ENCODE assay signal across 8 cellular contexts in genomic region chr10:86399879-86400704, GRCh38. TPM values are rescaled to one million over a fixed set of nuclear protein-coding genes. Genes with fewer than 3 reads are reported as not detected.
DNase-seq lines count a peak whose midpoint lies in the region; ATAC-seq and TF ChIP-seq lines count a peak whose summit lies in the region.

No MANE protein-coding gene starts in this region.

- peak overlapping the region; percentile 78 for H3K9ac ChIP-seq in GM23248
- peak overlapping the region; percentile 80 for H3K9ac ChIP-seq in Karpas-422 (ENCODE audit: low read length)
- peak overlapping the region; percentile 44 for H3K9ac ChIP-seq in fibroblast of lung (ENCODE audit: insufficient read depth, low read length)

- H3K9me2 ChIP-seq in GM23248 (ENCODE audit: insufficient read depth), result no peaks in the 10 kb centered on the region
- H3K9me2 ChIP-seq in Karpas-422 (replicated peaks; ENCODE audit: insufficient read depth, low read length), result no peaks in the 10 kb centered on the region

- H3K4me1 ChIP-seq in GM23248 (ENCODE audit: insufficient read depth), result peaks cover 14% of the 10 kb centered on the region
- peaks cover 25% of the 10 kb centered on the region for H3K4me1 ChIP-seq in Karpas-422 (ENCODE audit: low read length)
- peaks cover 0 to 27% (median 5%) of the 10 kb centered on the region in 4 donors for H3K4me1 ChIP-seq in Peyer's patch
- peaks cover 11% of the 10 kb centered on the region for H3K4me1 ChIP-seq in fibroblast of lung (ENCODE audit: control insufficient read depth, extremely low read depth, insufficient read depth, low read length)
- H3K4me1 ChIP-seq in naive thymus-derived CD4-positive, alpha-beta T cell (ENCODE audit: control insufficient read depth in 2 of 2, insufficient read depth in 2 of 2, low read length in 2 of 2), result peaks cover 0 to 10% of the 10 kb centered on the region in 2 donors

- H3K27ac ChIP-seq in GM23248, result peak overlapping the region; percentile 71
- peak overlapping the region; percentile 71 for H3K27ac ChIP-seq in Karpas-422 (ENCODE audit: low read length)
- peak overlapping the region; percentile 79 to 98 (median 89) for H3K27ac ChIP-seq in Peyer's patch
- H3K27ac ChIP-seq in fibroblast of lung (ENCODE audit: insufficient read depth, low read length), result peak overlapping the region; percentile 37
- peak overlapping the region; percentile 76 for H3K27ac ChIP-seq in naive thymus-derived CD4-positive, alpha-beta T cell (ENCODE audit: low read depth, low read length)

- H3K9me3 Mint-ChIP-seq in naive thymus-derived CD4-positive, alpha-beta T cell, result peaks cover 0 to 2% (median 0%) of the 10 kb centered on the region in 11 donors
- no peaks in the 10 kb centered on the region for H3K9me3 Mint-ChIP-seq in stimulated activated memory B cell treated with anti-CD40 and anti-IgM and Interleukin-4, amounts not matched to agents 10 μg/mL and 1 μg/mL and 100 μg/mL, for 72 hours

- H3K36me3 ChIP-seq in GM23248 (ENCODE audit: low read depth) (no peaks in the 10 kb centered on the region), Karpas-422 (ENCODE audit: insufficient read depth, low read length) (no peaks in the 10 kb centered on the region), Peyer's patch (no peaks in the 10 kb centered on the region), fibroblast of lung (ENCODE audit: control insufficient read depth, insufficient read depth, low read length) (no peaks in the 10 kb centered on the region)
- peaks cover 0 to 7% (median 0%) of the 10 kb centered on the region in 3 experiments for H3K36me3 ChIP-seq in naive thymus-derived CD4-positive, alpha-beta T cell (ENCODE audit: control insufficient read depth in 2 of 3, insufficient read depth in 3 of 3, low read length in 3 of 3)

- H3K4me1 Mint-ChIP-seq in naive thymus-derived CD4-positive, alpha-beta T cell, result peaks cover 5 to 28% (median 23%) of the 10 kb centered on the region in 7 donors
- peaks cover 17% of the 10 kb centered on the region for H3K4me1 Mint-ChIP-seq in stimulated activated memory B cell treated with anti-CD40 and anti-IgM and Interleukin-4, amounts not matched to agents 10 μg/mL and 1 μg/mL and 100 μg/mL, for 72 hours

- H3K4me3 ChIP-seq in GM23248, result peak overlapping the region; percentile 75
- peak overlapping the region; percentile 80 for H3K4me3 ChIP-seq in Karpas-422 (ENCODE audit: low read length)
- H3K4me3 ChIP-seq in Peyer's patch, result peak overlapping the region; percentile 65 to 78 (median 73)
- H3K4me3 ChIP-seq in fibroblast of lung (replicated peaks in 1 of 4; ENCODE audit: control extremely low read depth in 1 of 4, insufficient read depth in 1 of 4, low read depth in 3 of 4, low read length in 4 of 4), result peak overlapping the region; percentile 38 to 70 (median 44)
- H3K4me3 ChIP-seq in naive thymus-derived CD4-positive, alpha-beta T cell (ENCODE audit: low read length), result peak overlapping the region; percentile 86

- ATAC-seq in naive thymus-derived CD4-positive, alpha-beta T cell, result peak; percentile 95
- peak; percentile 95 for ATAC-seq in stimulated activated memory B cell treated with anti-CD40 and anti-IgM and Interleukin-4, amounts not matched to agents 10 μg/mL and 1 μg/mL and 100 μg/mL, for 72 hours

- in situ Hi-C loops in GM23248 (cut with MboI), result loop anchor here (10.0 kb wide), 1 partner anchor 185 kb away; no protein-coding TSS in a partner anchor

- no peaks in the 10 kb centered on the region for H4K20me1 ChIP-seq in GM23248 (ENCODE audit: insufficient read depth)
- no peaks in the 10 kb centered on the region for H4K20me1 ChIP-seq in Karpas-422 (ENCODE audit: insufficient read depth, low read depth, low read length)
- no peaks in the 10 kb centered on the region for H4K20me1 ChIP-seq in fibroblast of lung (ENCODE audit: control insufficient read depth, extremely low read depth, insufficient read depth, low read length)

- TF ChIP-seq POLR2A in Peyer's patch (IDR thresholded peaks at IDR 0.05), result peak; percentile 36 to 48

- peak overlapping the region; percentile 82 for H3K4me2 ChIP-seq in GM23248 (ENCODE audit: unreplicated experiment)
- H3K4me2 ChIP-seq in Karpas-422 (ENCODE audit: low read depth, low read length, poor library complexity, severe bottlenecking), result peak overlapping the region; percentile 81
- peak overlapping the region; percentile 53 for H3K4me2 ChIP-seq in fibroblast of lung (ENCODE audit: extremely low read depth, insufficient read depth, low read length)

- CTCF ChIA-PET in naive thymus-derived CD4-positive, alpha-beta T cell (lab: Charles Lee), result interaction anchor here (0.6 to 4.4 kb wide), 19 partner anchors 8 to 501 kb away, joined by 3 to 53 read pairs (median 4); no protein-coding TSS in a partner anchor

- intact Hi-C loops in naive thymus-derived CD4-positive, alpha-beta T cell (cut with micrococcal nuclease), result loop anchor here (1.0 to 5.0 kb wide), 14 partner anchors 11 to 788 kb away; partner anchors contain the start of genes BMPR1A (in 2 of the 2) and WAPL (in 2 of the 2)

- H3K79me2 ChIP-seq in GM23248 (ENCODE audit: insufficient read depth) (no peaks in the 10 kb centered on the region), Karpas-422 (ENCODE audit: low read length) (no peaks in the 10 kb centered on the region), fibroblast of lung (ENCODE audit: control insufficient read depth, insufficient read depth, low read length) (no peaks in the 10 kb centered on the region)

- H2AFZ ChIP-seq in GM23248 (peak overlapping the region; percentile 93), Karpas-422 (ENCODE audit: low read length) (peak overlapping the region; percentile 71; the same call in 1 of the 2 replicates), fibroblast of lung (ENCODE audit: low read length) (peak overlapping the region; percentile 68)

- peaks cover 7% of the 10 kb centered on the region; the same call in 1 of the 2 replicates for H3F3A ChIP-seq in GM23248 (ENCODE audit: insufficient read depth)

- H3K27ac Mint-ChIP-seq in naive thymus-derived CD4-positive, alpha-beta T cell, result peak overlapping the region; percentile 83 to 97 (median 93)
- H3K27ac Mint-ChIP-seq in stimulated activated memory B cell treated with anti-CD40 and anti-IgM and Interleukin-4, amounts not matched to agents 10 μg/mL and 1 μg/mL and 100 μg/mL, for 72 hours, result peak overlapping the region; percentile 95

- peak; percentile 97 for DNase-seq in EL
- peak; percentile 99 for DNase-seq in GM23248
- DNase-seq in Karpas-422, result peak; percentile 94
- DNase-seq in Peyer's patch, result peak; percentile 95 to 98 (median 97)
- peak; percentile 87 for DNase-seq in activated T-helper 1 cell treated with Interleukin-2 at 50 U/mL for 16 hours (ENCODE audit: low read depth)
- DNase-seq in fibroblast of lung (ENCODE audit: low read depth in 2 of 2), result peak; percentile 92 to 93
- peak; percentile 86 to 93 (median 90) for DNase-seq in naive thymus-derived CD4-positive, alpha-beta T cell

- peak overlapping the region; percentile 79 to 95 (median 89) for H3K4me3 Mint-ChIP-seq in naive thymus-derived CD4-positive, alpha-beta T cell
- H3K4me3 Mint-ChIP-seq in stimulated activated memory B cell treated with anti-CD40 and anti-IgM and Interleukin-4, amounts not matched to agents 10 μg/mL and 1 μg/mL and 100 μg/mL, for 72 hours, result peak overlapping the region; percentile 92

- peaks cover 0 to 19% (median 0%) of the 10 kb centered on the region in 5 donors for H3K27me3 Mint-ChIP-seq in naive thymus-derived CD4-positive, alpha-beta T cell
- no peaks in the 10 kb centered on the region for H3K27me3 Mint-ChIP-seq in stimulated activated memory B cell treated with anti-CD40 and anti-IgM and Interleukin-4, amounts not matched to agents 10 μg/mL and 1 μg/mL and 100 μg/mL, for 72 hours

- POLR2A ChIA-PET in naive thymus-derived CD4-positive, alpha-beta T cell (lab: Charles Lee), result interaction anchor here (0.8 to 4.4 kb wide), 15 partner anchors 13 to 190 kb away, joined by 3 to 54 read pairs (median 3); partner anchors contain the start of gene WAPL

- 1 to 2% methylated on average over 75 to 77 of the region's 90 CpGs for WGBS in GM23248 (ENCODE audit: low coverage in 1 of 2, low lambda C conversion rate in 2 of 2, missing lambda C conversion rate in 2 of 2), 2 experiments

- peak; percentile 87 to 97 (median 95) for TF ChIP-seq CTCF in Peyer's patch (IDR thresholded peaks at IDR 0.05)
- TF ChIP-seq CTCF in fibroblast of lung (conservative IDR thresholded peaks at IDR 0.05 in 1 of 2, IDR thresholded peaks at IDR 0.05 in 1 of 2; ENCODE audit: low read depth in 1 of 2, low read length in 2 of 2), result peak; percentile 79 to 82

- H3K27me3 ChIP-seq in GM23248 (replicated peaks; ENCODE audit: insufficient read depth) (0 out of 2 replicates have a peak, but pooled peaks cover 7% of the 10 kb centered on the region), Karpas-422 (ENCODE audit: low read length) (no peaks in the 10 kb centered on the region), Peyer's patch (no peaks in the 10 kb centered on the region), fibroblast of lung (ENCODE audit: control insufficient read depth, insufficient read depth, low read length) (no peaks in the 10 kb centered on the region)
- no peaks in the 10 kb centered on the region for H3K27me3 ChIP-seq in naive thymus-derived CD4-positive, alpha-beta T cell (ENCODE audit: control insufficient read depth in 2 of 2, insufficient read depth in 2 of 2, low read length in 2 of 2)

- H3K36me3 Mint-ChIP-seq in naive thymus-derived CD4-positive, alpha-beta T cell, result no peaks in the 10 kb centered on the region
- H3K36me3 Mint-ChIP-seq in stimulated activated memory B cell treated with anti-CD40 and anti-IgM and Interleukin-4, amounts not matched to agents 10 μg/mL and 1 μg/mL and 100 μg/mL, for 72 hours, result no peaks in the 10 kb centered on the region

- no peaks in the 10 kb centered on the region for H3K9me3 ChIP-seq in GM23248 (ENCODE audit: low read depth)
- H3K9me3 ChIP-seq in Karpas-422 (ENCODE audit: low read length), result no peaks in the 10 kb centered on the region
- H3K9me3 ChIP-seq in Peyer's patch, result no peaks in the 10 kb centered on the region
- no peaks in the 10 kb centered on the region for H3K9me3 ChIP-seq in fibroblast of lung (ENCODE audit: control insufficient read depth, insufficient read depth, low read depth, low read length)
- no peaks in the 10 kb centered on the region for H3K9me3 ChIP-seq in naive thymus-derived CD4-positive, alpha-beta T cell (ENCODE audit: control insufficient read depth in 2 of 3, low read length in 3 of 3)

RNA-seq across cellular contexts. Expression of gene GRID1, which starts 33.5 kb away (rescaled TPM):
- not detected in 2 replicates for total RNA-seq in GM23248 (2014; rRNA removed; shearing (Covaris generic))
- polyA plus RNA-seq in GM23248 (2016; fragmentation: Nextera tagmentation; extraction: Ambion mirVana) (not detected in 2 replicates), fibroblast of lung (0.03 TPM in 2 replicates)
- 0.07 and 0.18 TPM in 2 replicates for total RNA-seq in Karpas-422 (2014; rRNA removed; shearing (Covaris generic); ENCODE audit: low replicate concordance)
- total RNA-seq in Peyer's patch (10 to 100 TPM in 1 of 4 donors, 1 to 10 TPM in 2, under 1 TPM in 1; 0.35 to 10.7 (median 1.3) TPM), fibroblast of lung (0.33 and 0.51 TPM in 2 replicates)
- 0.07 TPM in 1 of 2 replicates, not detected in the other for polyA plus RNA-seq in fibroblast of lung (2012)
- 0.41 TPM in 1 of 2 replicates, not detected in the other for polyA minus RNA-seq in fibroblast of lung (ENCODE audit: low replicate concordance)
- total RNA-seq in naive thymus-derived CD4-positive, alpha-beta T cell, result not detected
- polyA plus RNA-seq in naive thymus-derived CD4-positive, alpha-beta T cell, result not detected

Comparison
In these comparisons a context has a peak if more than half of its experiments do, and no peak if none do; other contexts are left out.
1. Peak in every context shown above with its lines: DNase-seq, ATAC-seq, H3K4me3 ChIP-seq and H3K27ac ChIP-seq.
2. H3K27ac ChIP-seq: peak in every context shown above with its lines; median percentile 89 in Peyer's patch; 76 in naive thymus-derived CD4-positive, alpha-beta T cell; 71 in GM23248; 71 in Karpas-422; 37 in fibroblast of lung.